9 cellular contexts compared by ENCODE assay signal in the genomic region with DNA sequence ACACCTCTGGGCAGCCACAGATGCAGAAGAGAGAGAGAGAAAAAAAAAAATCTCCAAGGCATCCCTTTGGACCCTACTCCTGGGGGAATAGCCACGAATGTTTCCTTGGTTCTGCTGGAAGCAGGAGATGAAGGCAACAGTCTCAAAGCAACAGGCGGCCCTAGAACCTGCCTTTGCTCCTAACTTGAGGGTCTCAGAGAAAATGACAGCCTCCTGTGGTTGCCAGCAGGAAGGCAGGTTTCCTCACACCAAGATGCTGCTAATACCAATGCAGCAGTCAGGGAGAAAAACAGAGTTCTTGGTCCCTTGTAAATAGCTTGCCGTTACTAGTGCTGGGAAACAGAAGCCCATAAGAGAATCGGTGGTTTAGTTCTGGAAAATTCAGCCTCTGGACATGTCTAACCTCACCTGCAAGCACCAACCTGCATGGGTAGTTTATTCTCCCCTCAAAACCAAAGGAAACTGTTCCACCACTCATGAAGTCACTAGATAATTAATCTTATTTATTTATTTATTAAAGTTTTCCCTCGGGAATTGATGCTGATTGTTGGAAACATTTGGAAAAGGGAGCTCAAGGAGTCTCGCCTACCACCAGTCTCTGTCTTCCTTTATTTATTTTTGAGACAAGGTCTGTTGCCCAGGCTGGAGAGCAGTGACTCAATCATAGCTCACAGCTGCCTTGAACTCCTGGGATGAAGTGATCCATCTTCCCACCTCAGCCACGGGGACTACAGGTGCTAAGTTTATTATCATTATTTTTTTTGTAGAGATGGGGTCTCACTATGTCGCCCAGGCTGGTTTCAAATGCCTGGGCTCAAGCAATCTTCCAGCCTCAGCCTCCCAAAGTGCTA. TPM values are rescaled to one million over a fixed set of nuclear protein-coding genes. Genes with fewer than 3 reads are reported as not detected.
DNase-seq lines count a peak whose midpoint lies in the region; ATAC-seq and TF ChIP-seq lines count a peak whose summit lies in the region.
"Had no signal": no experiment of that assay in that cellular context is flagged by ENCODE, and none has a peak within 500 bp of the region (broad histone marks: within the 10 kb centered on the region; RNA-seq: fewer than 3 reads in every experiment).

No MANE protein-coding gene starts in this region.

- H2BK120ac ChIP-seq in H9 (ENCODE audit: low read depth, low read length, poor library complexity, severe bottlenecking): no peak overlapping the region

- H2BK12ac ChIP-seq in H9 (ENCODE audit: insufficient read length, low read depth, low read length): no peak overlapping the region

- peaks cover 5% of the 10 kb centered on the region; the same call in 1 of the 2 replicates for H3K27me3 ChIP-seq in H9 (ENCODE audit: insufficient read depth, low read length)
- no peaks in the 10 kb centered on the region for H3K27me3 ChIP-seq in naive thymus-derived CD4-positive, alpha-beta T cell (ENCODE audit: control insufficient read depth in 2 of 2, insufficient read depth in 2 of 2, low read length in 2 of 2)

- H3K27ac Mint-ChIP-seq in H9: no peak overlapping the region
- no peak overlapping the region for H3K27ac Mint-ChIP-seq in naive thymus-derived CD4-positive, alpha-beta T cell

- no peak overlapping the region for H2BK5ac ChIP-seq in H9 (ENCODE audit: insufficient read length, low read length)

- H3K18ac ChIP-seq in H9 (ENCODE audit: insufficient read length, low read depth, low read length): no peak overlapping the region

- H3K23me2 ChIP-seq in H9 (ENCODE audit: insufficient read length, low read depth, low read length, poor library complexity, severe bottlenecking): peaks cover 14% of the 10 kb centered on the region

- H3K4me1 ChIP-seq in H9 (ENCODE audit: insufficient read depth, low read length): peaks cover 4% of the 10 kb centered on the region; the same call in 1 of the 2 replicates
- H3K4me1 ChIP-seq in naive thymus-derived CD4-positive, alpha-beta T cell (ENCODE audit: control insufficient read depth in 2 of 2, insufficient read depth in 2 of 2, low read length in 2 of 2): no peaks in the 10 kb centered on the region

- peaks cover 47% of the 10 kb centered on the region for H3K27me3 Mint-ChIP-seq in H9 (ENCODE audit: low read depth)
- H3K27me3 Mint-ChIP-seq in naive thymus-derived CD4-positive, alpha-beta T cell: peaks cover 41 to 86% (median 43%) of the 10 kb centered on the region in 5 donors

- peak overlapping the region; percentile 58 to 83 for H3K4me3 Mint-ChIP-seq in H9
- peak overlapping the region; percentile 16 to 81 (median 62) for H3K4me3 Mint-ChIP-seq in naive thymus-derived CD4-positive, alpha-beta T cell

- H3K23ac ChIP-seq in H9 (ENCODE audit: insufficient read length, low read depth, low read length): no peak overlapping the region

- H3T11ph ChIP-seq in H9 (ENCODE audit: low read length): no peak overlapping the region

- POLR2A ChIA-PET in naive thymus-derived CD4-positive, alpha-beta T cell (lab: Charles Lee): no interaction called here

- no peak overlapping the region for H3K9ac ChIP-seq in H9 (ENCODE audit: extremely low read depth, insufficient read length, low read length)
- H3K9ac ChIP-seq: KMS-11 had no signal

- no peak overlapping the region for H2AK5ac ChIP-seq in H9 (ENCODE audit: insufficient read length, low read length)

- no peak overlapping the region for H4K8ac ChIP-seq in H9 (replicated peaks; ENCODE audit: insufficient read length, low read depth, low read length)

- CTCF ChIA-PET in naive thymus-derived CD4-positive, alpha-beta T cell (lab: Charles Lee): interaction anchor here (0.6 kb wide), 1 partner anchor 39 kb away, joined by 3 read pairs; no protein-coding TSS in a partner anchor

- intact Hi-C loops in naive thymus-derived CD4-positive, alpha-beta T cell (cut with micrococcal nuclease): no loop called here

- H3K4me2 ChIP-seq in H9 (ENCODE audit: insufficient read depth, insufficient read length, low read length): peak overlapping the region; percentile 81
- H3K4me2 ChIP-seq: KMS-11 had no signal

- peak; percentile 40 for ATAC-seq in naive thymus-derived CD4-positive, alpha-beta T cell
- ATAC-seq in GM21381 (IDR thresholded peaks at IDR 0.05; ENCODE audit: unreplicated experiment): no peak

- no peaks in the 10 kb centered on the region for H3K9me3 ChIP-seq in H9 (ENCODE audit: control insufficient read depth, low read depth, low read length)
- no peaks in the 10 kb centered on the region for H3K9me3 ChIP-seq in naive thymus-derived CD4-positive, alpha-beta T cell (ENCODE audit: control insufficient read depth in 2 of 3, low read length in 3 of 3)

- H3K36me3 Mint-ChIP-seq in H9 (ENCODE audit: insufficient read depth in 1 of 3, low read depth in 3 of 3): no peaks in the 10 kb centered on the region
- H3K36me3 Mint-ChIP-seq in naive thymus-derived CD4-positive, alpha-beta T cell: no peaks in the 10 kb centered on the region

- no peak overlapping the region for H3K56ac ChIP-seq in H9 (ENCODE audit: insufficient read length, low read depth, low read length)

- no peak for DNase-seq in AG09309 (ENCODE audit: low read depth)
- DNase-seq in H9: no peak
- peak in 1 of 61 donors; percentile 7 for DNase-seq in caudate nucleus (lab: John Stamatoyannopoulos, UW)
- no peak for DNase-seq in naive thymus-derived CD4-positive, alpha-beta T cell
- no peak for DNase-seq in HCEC 1CT
- DNase-seq in NCI-H446 treated with DMSO at 0.1 percent for 48 hours (lab: John Stamatoyannopoulos, UW): no peak
- DNase-seq in islet precursor cell: no peak

- no peak overlapping the region for H2BK20ac ChIP-seq in H9 (ENCODE audit: low read depth, low read length, poor library complexity, severe bottlenecking)

- no peak overlapping the region for H2AFZ ChIP-seq in H9 (ENCODE audit: low read length)

- H3K14ac ChIP-seq in H9 (ENCODE audit: insufficient read depth, low read length): no peak overlapping the region

- no peaks in the 10 kb centered on the region for H4K20me1 ChIP-seq in H9 (ENCODE audit: control insufficient read depth, insufficient read depth, insufficient read length)

- H4K5ac ChIP-seq in H9 (ENCODE audit: insufficient read length, low read depth, low read length): no peak overlapping the region

- no peaks in the 10 kb centered on the region for H3K9me3 Mint-ChIP-seq in H9
- H3K9me3 Mint-ChIP-seq in naive thymus-derived CD4-positive, alpha-beta T cell: no peaks in the 10 kb centered on the region

- H3K79me2 ChIP-seq in H9 (ENCODE audit: insufficient read depth, low read length): no peaks in the 10 kb centered on the region

- H4K91ac ChIP-seq in H9 (ENCODE audit: insufficient read length, low read depth, low read length): no peak overlapping the region

- WGBS in H9 (ENCODE audit: extremely low coverage, insufficient read length, low lambda C conversion rate): no CpG with 5 or more reads among the region's 8 CpGs

- no peaks in the 10 kb centered on the region for H3K79me1 ChIP-seq in H9 (ENCODE audit: insufficient read depth, low read depth, low read length, poor library complexity, severe bottlenecking)

- no peak overlapping the region for H3K27ac ChIP-seq in H9 (ENCODE audit: insufficient read length, low read depth, low read length)
- H3K27ac ChIP-seq in caudate nucleus (ENCODE audit: low read depth, low read length): peak overlapping the region; percentile 83
- no peak overlapping the region for H3K27ac ChIP-seq in naive thymus-derived CD4-positive, alpha-beta T cell (ENCODE audit: low read depth, low read length)
- H3K27ac ChIP-seq: KMS-11 had no signal

- no peak overlapping the region for H3K4ac ChIP-seq in H9 (ENCODE audit: low read depth, low read length)

- peaks cover 19 to 27% of the 10 kb centered on the region in 2 experiments for H3K4me1 Mint-ChIP-seq in H9
- peaks cover 5 to 18% (median 10%) of the 10 kb centered on the region in 7 donors for H3K4me1 Mint-ChIP-seq in naive thymus-derived CD4-positive, alpha-beta T cell

- H3K4me3 ChIP-seq in AG09309 (ENCODE audit: control insufficient read depth, low read depth, low read length): peak overlapping the region; percentile 48; the same call in 1 of the 2 replicates
- no peak overlapping the region for H3K4me3 ChIP-seq in naive thymus-derived CD4-positive, alpha-beta T cell (ENCODE audit: low read length)

- TF ChIP-seq CTCF in AG09309 (IDR thresholded peaks at IDR 0.05; ENCODE audit: control insufficient read depth, insufficient read depth, low read depth, low read length, missing control alignments) (no peak), H9 (conservative IDR thresholded peaks at IDR 0.05) (no peak; the same call in 2 of the 3 replicates)

- H3K36me3 ChIP-seq in naive thymus-derived CD4-positive, alpha-beta T cell (ENCODE audit: control insufficient read depth in 2 of 3, insufficient read depth in 3 of 3, low read length in 3 of 3): no peaks in the 10 kb centered on the region

- H2BK15ac ChIP-seq in H9 (ENCODE audit: low read depth, low read length): no peak overlapping the region

RNA-seq across cellular contexts. Expression of gene FRMD4B, which starts 0.9 kb away (rescaled TPM):
- 2.0 and 3.4 TPM in 2 replicates for total RNA-seq in H9 (2021)
- 10 to 100 TPM in 2 of 5 experiments, 1 to 10 TPM in 3; 3.0 to 32.2 (median 6.5) TPM for total RNA-seq in naive thymus-derived CD4-positive, alpha-beta T cell
- polyA plus RNA-seq in naive thymus-derived CD4-positive, alpha-beta T cell: under 1 TPM in 1 of 2 donors, not detected in 1; 0.59 TPM
